In the genomic region with DNA sequence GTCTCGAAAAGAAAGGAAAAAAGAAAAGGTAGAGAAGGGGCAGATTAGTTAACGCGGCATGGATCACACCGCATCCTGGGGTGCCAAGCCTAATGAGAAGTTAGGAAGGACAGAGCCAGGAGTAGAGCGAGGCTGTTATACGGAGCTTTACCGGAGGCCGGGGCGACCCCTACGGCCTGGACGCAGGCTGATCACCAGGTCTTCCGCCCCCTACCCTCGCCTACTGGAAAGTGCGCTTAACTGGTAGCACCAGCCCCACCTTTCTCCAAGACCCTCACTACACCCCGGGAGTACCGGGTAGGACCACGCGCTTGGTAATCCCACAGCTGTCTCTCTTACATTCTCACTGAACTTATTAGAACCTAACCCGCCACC, we compare ENCODE assay signal across 1 cellular context.
TF ChIP-seq lines count a peak whose summit lies in the region.

No MANE protein-coding gene starts in this region.

TF ChIP-seq in HepG2, 621 proteins besides CTCF, POLR2A, EP300 and RAD21:
- TF ChIP-seq ZFP90 (CRISPR knock-in tag; IDR thresholded peaks at IDR 0.05; ENCODE audit: borderline replicate concordance), result 0 out of 2 replicates have a peak, but pooled peaks have one; percentile 56
- peak; percentile 54; the same call in 1 of the 2 replicates for TF ChIP-seq ZBTB7A (CRISPR knock-in tag; IDR thresholded peaks at IDR 0.05)
- no peak for TF ChIP-seq ARNT (IDR thresholded peaks at IDR 0.05)
- TF ChIP-seq HOXA5 (CRISPR knock-in tag; IDR thresholded peaks at IDR 0.05), result peak; percentile 28; the same call in 1 of the 2 replicates
- TF ChIP-seq, protein P1, sequence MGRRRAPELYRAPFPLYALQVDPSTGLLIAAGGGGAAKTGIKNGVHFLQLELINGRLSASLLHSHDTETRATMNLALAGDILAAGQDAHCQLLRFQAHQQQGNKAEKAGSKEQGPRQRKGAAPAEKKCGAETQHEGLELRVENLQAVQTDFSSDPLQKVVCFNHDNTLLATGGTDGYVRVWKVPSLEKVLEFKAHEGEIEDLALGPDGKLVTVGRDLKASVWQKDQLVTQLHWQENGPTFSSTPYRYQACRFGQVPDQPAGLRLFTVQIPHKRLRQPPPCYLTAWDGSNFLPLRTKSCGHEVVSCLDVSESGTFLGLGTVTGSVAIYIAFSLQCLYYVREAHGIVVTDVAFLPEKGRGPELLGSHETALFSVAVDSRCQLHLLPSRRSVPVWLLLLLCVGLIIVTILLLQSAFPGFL (CRISPR knock-in tag; IDR thresholded peaks at IDR 0.05), result no peak
- TF ChIP-seq TBL1XR1 (IDR thresholded peaks at IDR 0.05; ENCODE audit: borderline replicate concordance, low read length, partially characterized antibody), result no peak
- 0 out of 2 replicates have a peak, but pooled peaks have one; percentile 49 for TF ChIP-seq HOXD1 (CRISPR knock-in tag; IDR thresholded peaks at IDR 0.05)
- peak; percentile 13; the same call in 1 of the 2 replicates for TF ChIP-seq ZFY (CRISPR knock-in tag; IDR thresholded peaks at IDR 0.05)
- TF ChIP-seq, protein P2, sequence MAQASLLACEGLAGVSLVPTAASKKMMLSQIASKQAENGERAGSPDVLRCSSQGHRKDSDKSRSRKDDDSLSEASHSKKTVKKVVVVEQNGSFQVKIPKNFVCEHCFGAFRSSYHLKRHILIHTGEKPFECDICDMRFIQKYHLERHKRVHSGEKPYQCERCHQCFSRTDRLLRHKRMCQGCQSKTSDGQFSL (CRISPR knock-in tag; IDR thresholded peaks at IDR 0.05), result peak; percentile 50; the same call in 1 of the 2 replicates
- no peak for TF ChIP-seq TP53 (CRISPR knock-in tag; conservative IDR thresholded peaks at IDR 0.05)
- 0 out of 2 replicates have a peak, but pooled peaks have one; percentile 11 for TF ChIP-seq ZNF34 (CRISPR knock-in tag; IDR thresholded peaks at IDR 0.05; ENCODE audit: borderline replicate concordance)
- TF ChIP-seq ZNF605 (CRISPR knock-in tag; IDR thresholded peaks at IDR 0.05), result 0 out of 2 replicates have a peak, but pooled peaks have one; percentile 36
- TF ChIP-seq SMARCE1 (IDR thresholded peaks at IDR 0.05; ENCODE audit: borderline replicate concordance), result no peak
- peak; percentile 35; the same call in 1 of the 2 replicates for TF ChIP-seq ISL2 (CRISPR knock-in tag; IDR thresholded peaks at IDR 0.05)
- TF ChIP-seq ZSCAN30 (CRISPR knock-in tag; IDR thresholded peaks at IDR 0.05), result 0 out of 2 replicates have a peak, but pooled peaks have one; percentile 31
- TF ChIP-seq TARDBP (CRISPR knock-in tag; IDR thresholded peaks at IDR 0.05), result peak; percentile 10; the same call in 1 of the 2 replicates
- no peak for TF ChIP-seq RBM22 (optimal IDR thresholded peaks at IDR 0.05; ENCODE audit: low read length)
- TF ChIP-seq, protein P3, sequence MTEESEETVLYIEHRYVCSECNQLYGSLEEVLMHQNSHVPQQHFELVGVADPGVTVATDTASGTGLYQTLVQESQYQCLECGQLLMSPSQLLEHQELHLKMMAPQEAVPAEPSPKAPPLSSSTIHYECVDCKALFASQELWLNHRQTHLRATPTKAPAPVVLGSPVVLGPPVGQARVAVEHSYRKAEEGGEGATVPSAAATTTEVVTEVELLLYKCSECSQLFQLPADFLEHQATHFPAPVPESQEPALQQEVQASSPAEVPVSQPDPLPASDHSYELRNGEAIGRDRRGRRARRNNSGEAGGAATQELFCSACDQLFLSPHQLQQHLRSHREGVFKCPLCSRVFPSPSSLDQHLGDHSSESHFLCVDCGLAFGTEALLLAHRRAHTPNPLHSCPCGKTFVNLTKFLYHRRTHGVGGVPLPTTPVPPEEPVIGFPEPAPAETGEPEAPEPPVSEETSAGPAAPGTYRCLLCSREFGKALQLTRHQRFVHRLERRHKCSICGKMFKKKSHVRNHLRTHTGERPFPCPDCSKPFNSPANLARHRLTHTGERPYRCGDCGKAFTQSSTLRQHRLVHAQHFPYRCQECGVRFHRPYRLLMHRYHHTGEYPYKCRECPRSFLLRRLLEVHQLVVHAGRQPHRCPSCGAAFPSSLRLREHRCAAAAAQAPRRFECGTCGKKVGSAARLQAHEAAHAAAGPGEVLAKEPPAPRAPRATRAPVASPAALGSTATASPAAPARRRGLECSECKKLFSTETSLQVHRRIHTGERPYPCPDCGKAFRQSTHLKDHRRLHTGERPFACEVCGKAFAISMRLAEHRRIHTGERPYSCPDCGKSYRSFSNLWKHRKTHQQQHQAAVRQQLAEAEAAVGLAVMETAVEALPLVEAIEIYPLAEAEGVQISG (CRISPR knock-in tag; IDR thresholded peaks at IDR 0.05), result peak; percentile 8; the same call in 1 of the 2 replicates
- TF ChIP-seq, protein P4, sequence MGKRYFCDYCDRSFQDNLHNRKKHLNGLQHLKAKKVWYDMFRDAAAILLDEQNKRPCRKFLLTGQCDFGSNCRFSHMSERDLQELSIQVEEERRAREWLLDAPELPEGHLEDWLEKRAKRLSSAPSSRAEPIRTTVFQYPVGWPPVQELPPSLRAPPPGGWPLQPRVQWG (CRISPR knock-in tag; IDR thresholded peaks at IDR 0.05; ENCODE audit: borderline replicate concordance, low read depth), result 0 out of 2 replicates have a peak, but pooled peaks have one; percentile 14
- TF ChIP-seq ZNF234 (CRISPR knock-in tag; conservative IDR thresholded peaks at IDR 0.05), result 0 out of 2 replicates have a peak, but pooled peaks have one; percentile 8
- no peak for TF ChIP-seq ZNF75D (CRISPR knock-in tag; IDR thresholded peaks at IDR 0.05; ENCODE audit: borderline replicate concordance)
- peak; percentile 64; the same call in 1 of the 2 replicates for TF ChIP-seq ARID2 (CRISPR knock-in tag; IDR thresholded peaks at IDR 0.05; ENCODE audit: borderline replicate concordance)
- TF ChIP-seq ZNF264 (CRISPR knock-in tag; IDR thresholded peaks at IDR 0.05), result no peak; the same call in 1 of the 2 replicates
- TF ChIP-seq ONECUT2 (CRISPR knock-in tag; IDR thresholded peaks at IDR 0.05), result peak; percentile 8; the same call in 1 of the 2 replicates
- no peak for TF ChIP-seq ZSCAN12 (CRISPR knock-in tag; IDR thresholded peaks at IDR 0.05)
- 0 out of 2 replicates have a peak, but pooled peaks have one; percentile 16 for TF ChIP-seq ZNF780A (CRISPR knock-in tag; IDR thresholded peaks at IDR 0.05)
- TF ChIP-seq SPEN (CRISPR knock-in tag; IDR thresholded peaks at IDR 0.05; ENCODE audit: low read depth), result no peak
- TF ChIP-seq, protein P5, sequence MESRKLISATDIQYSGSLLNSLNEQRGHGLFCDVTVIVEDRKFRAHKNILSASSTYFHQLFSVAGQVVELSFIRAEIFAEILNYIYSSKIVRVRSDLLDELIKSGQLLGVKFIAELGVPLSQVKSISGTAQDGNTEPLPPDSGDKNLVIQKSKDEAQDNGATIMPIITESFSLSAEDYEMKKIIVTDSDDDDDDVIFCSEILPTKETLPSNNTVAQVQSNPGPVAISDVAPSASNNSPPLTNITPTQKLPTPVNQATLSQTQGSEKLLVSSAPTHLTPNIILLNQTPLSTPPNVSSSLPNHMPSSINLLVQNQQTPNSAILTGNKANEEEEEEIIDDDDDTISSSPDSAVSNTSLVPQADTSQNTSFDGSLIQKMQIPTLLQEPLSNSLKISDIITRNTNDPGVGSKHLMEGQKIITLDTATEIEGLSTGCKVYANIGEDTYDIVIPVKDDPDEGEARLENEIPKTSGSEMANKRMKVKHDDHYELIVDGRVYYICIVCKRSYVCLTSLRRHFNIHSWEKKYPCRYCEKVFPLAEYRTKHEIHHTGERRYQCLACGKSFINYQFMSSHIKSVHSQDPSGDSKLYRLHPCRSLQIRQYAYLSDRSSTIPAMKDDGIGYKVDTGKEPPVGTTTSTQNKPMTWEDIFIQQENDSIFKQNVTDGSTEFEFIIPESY (CRISPR knock-in tag; IDR thresholded peaks at IDR 0.05), result 0 out of 2 replicates have a peak, but pooled peaks have one; percentile 2
